Comparison of ENCODE assay signal across 15 cellular contexts in genomic region chr10:132106431-132106830, GRCh38. TPM values are rescaled to one million over a fixed set of nuclear protein-coding genes. Genes with fewer than 3 reads are reported as not detected.
"Had no signal": no experiment of that assay in that cellular context is flagged by ENCODE, and none has a peak within 500 bp of the region (broad histone marks: within the 10 kb centered on the region; RNA-seq: fewer than 3 reads in every experiment).

No MANE protein-coding gene starts in this region.

- H3K4me2 ChIP-seq: smooth muscle cell had no signal

- H3K4me3 Mint-ChIP-seq: activated CD4-positive, alpha-beta memory T cell treated with anti-CD3 and anti-CD28 coated beads for 36 hours; memory B cell; nephron progenitor cell had no signal

- H3K4me3 ChIP-seq: SJSA1, smooth muscle cell, tibial nerve had no signal

- H3K4me1 Mint-ChIP-seq: memory B cell had no signal

- H3K27me3 ChIP-seq: brain microvascular endothelial cell, SJSA1, tibial nerve had no signal

- H2AFZ ChIP-seq: parathyroid adenoma had no signal

- H3K79me2 ChIP-seq: parathyroid adenoma had no signal

- H3K27ac ChIP-seq: brain microvascular endothelial cell, parathyroid adenoma, SJSA1, tibial nerve had no signal

- H3K36me3 ChIP-seq: brain microvascular endothelial cell, SJSA1, tibial nerve had no signal

- DNase-seq: activated CD4-positive, alpha-beta memory T cell treated with anti-CD3 and anti-CD28 coated beads for 36 hours; activated CD4-positive, alpha-beta T cell treated with anti-CD3 and anti-CD28 coated beads for 1 hour; brain microvascular endothelial cell; cerebellar nuclear complex; dermis blood vessel endothelial cell; left colon; nephron progenitor cell; retina; T-helper 9 cell had no signal

- H3K9me3 ChIP-seq: SJSA1, tibial nerve had no signal

- ATAC-seq: activated naive CD4-positive, alpha-beta T cell treated with anti-CD3 and anti-CD28 coated beads, Interleukin-2, amount 50 U/mL, for 72 hours; left colon had no signal

- H3K9me3 Mint-ChIP-seq: activated CD4-positive, alpha-beta memory T cell treated with anti-CD3 and anti-CD28 coated beads for 36 hours; activated naive CD4-positive, alpha-beta T cell treated with anti-CD3 and anti-CD28 coated beads, Interleukin-2, amount 50 U/mL, for 72 hours; memory B cell; nephron progenitor cell had no signal

- H3K4me1 ChIP-seq: parathyroid adenoma, SJSA1 had no signal

- H3K9ac ChIP-seq: parathyroid adenoma had no signal

- H3K36me3 Mint-ChIP-seq: activated CD4-positive, alpha-beta memory T cell treated with anti-CD3 and anti-CD28 coated beads for 36 hours; activated naive CD4-positive, alpha-beta T cell treated with anti-CD3 and anti-CD28 coated beads, Interleukin-2, amount 50 U/mL, for 72 hours; memory B cell had no signal

- H3K27ac Mint-ChIP-seq: activated CD4-positive, alpha-beta memory T cell treated with anti-CD3 and anti-CD28 coated beads for 36 hours; activated naive CD4-positive, alpha-beta T cell treated with anti-CD3 and anti-CD28 coated beads, Interleukin-2, amount 50 U/mL, for 72 hours; memory B cell; nephron progenitor cell had no signal

RNA-seq across cellular contexts. Expression of gene JAKMIP3, which starts 40.7 kb away (rescaled TPM):
- total RNA-seq: dermis blood vessel endothelial cell, smooth muscle cell had no signal
